ENCODE assay signal across 1 cellular context in the genomic region with DNA sequence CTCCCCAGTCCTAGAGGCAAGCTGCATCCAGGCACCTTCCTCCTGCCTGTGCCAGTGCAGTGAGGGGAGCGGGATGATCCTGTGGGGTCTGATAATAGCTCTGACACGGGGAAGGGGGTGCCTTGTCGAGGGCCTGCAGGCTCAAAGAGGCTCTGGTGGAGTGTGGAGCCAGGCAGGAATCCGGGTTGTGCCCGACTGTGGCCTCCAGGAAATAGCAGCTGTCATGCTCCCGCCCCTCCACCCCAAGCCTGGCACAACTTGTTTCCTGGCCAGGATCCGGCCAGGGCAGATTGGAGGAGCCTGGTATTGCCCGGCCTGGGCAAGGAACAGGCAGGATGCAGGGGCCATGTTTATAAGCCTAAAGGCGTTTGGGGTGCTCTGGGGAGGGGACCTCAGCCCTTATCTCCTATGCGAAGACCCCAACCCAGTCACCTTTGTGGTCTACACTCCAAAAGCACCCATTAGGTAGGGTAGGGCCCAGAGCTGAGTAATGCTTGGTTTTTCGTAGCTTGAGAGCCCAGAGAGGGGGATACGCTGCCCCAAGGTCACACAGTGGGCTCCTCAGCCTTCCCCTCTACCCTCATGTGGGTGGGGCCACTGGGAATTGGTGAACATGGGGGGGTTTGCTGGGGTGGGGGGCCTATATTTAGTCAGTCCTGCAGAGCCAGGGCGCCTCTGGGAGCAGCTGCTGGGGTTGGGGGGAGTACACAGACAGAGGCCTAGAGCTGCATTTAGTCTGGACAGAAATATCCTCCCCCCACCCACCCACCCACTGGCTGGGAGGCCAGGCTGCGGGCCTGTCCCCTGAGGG.
TF ChIP-seq lines count a peak whose summit lies in the region.

No MANE protein-coding gene starts in this region.

TF ChIP-seq in HepG2, 621 proteins besides CTCF, POLR2A, EP300 and RAD21 (continued from another document):
- no peak for TF ChIP-seq JUNB (CRISPR knock-in tag; IDR thresholded peaks at IDR 0.05; ENCODE audit: borderline replicate concordance)
- no peak for TF ChIP-seq ZNF18 (CRISPR knock-in tag; IDR thresholded peaks at IDR 0.05; ENCODE audit: insufficient replicate concordance)
- no peak for TF ChIP-seq PITX1 (CRISPR knock-in tag; IDR thresholded peaks at IDR 0.05)
- no peak for TF ChIP-seq MEF2D (CRISPR knock-in tag; IDR thresholded peaks at IDR 0.05)
- TF ChIP-seq ZIK1 (CRISPR knock-in tag; IDR thresholded peaks at IDR 0.05; ENCODE audit: borderline replicate concordance, low read depth) = no peak
- no peak for TF ChIP-seq HDAC2 (CRISPR knock-in tag; IDR thresholded peaks at IDR 0.05)
- no peak for TF ChIP-seq ZNF775 (CRISPR knock-in tag; IDR thresholded peaks at IDR 0.05; ENCODE audit: borderline replicate concordance)
- TF ChIP-seq ZFY (CRISPR knock-in tag; IDR thresholded peaks at IDR 0.05) = no peak
- TF ChIP-seq, protein P1, sequence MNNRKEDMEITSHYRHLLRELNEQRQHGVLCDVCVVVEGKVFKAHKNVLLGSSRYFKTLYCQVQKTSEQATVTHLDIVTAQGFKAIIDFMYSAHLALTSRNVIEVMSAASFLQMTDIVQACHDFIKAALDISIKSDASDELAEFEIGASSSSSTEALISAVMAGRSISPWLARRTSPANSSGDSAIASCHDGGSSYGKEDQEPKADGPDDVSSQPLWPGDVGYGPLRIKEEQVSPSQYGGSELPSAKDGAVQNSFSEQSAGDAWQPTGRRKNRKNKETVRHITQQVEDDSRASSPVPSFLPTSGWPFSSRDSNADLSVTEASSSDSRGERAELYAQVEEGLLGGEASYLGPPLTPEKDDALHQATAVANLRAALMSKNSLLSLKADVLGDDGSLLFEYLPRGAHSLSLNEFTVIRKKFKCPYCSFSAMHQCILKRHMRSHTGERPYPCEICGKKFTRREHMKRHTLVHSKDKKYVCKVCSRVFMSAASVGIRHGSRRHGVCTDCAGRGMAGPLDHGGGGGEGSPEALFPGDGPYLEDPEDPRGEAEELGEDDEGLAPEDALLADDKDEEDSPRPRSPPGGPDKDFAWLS (CRISPR knock-in tag; IDR thresholded peaks at IDR 0.05; ENCODE audit: borderline replicate concordance) = no peak
- no peak for TF ChIP-seq HINFP (CRISPR knock-in tag; IDR thresholded peaks at IDR 0.05; ENCODE audit: low read depth)
- no peak for TF ChIP-seq NFYC (CRISPR knock-in tag; IDR thresholded peaks at IDR 0.05)
- TF ChIP-seq HNRNPL (IDR thresholded peaks at IDR 0.05; ENCODE audit: low read depth, low read length) = 0 out of 2 replicates have a peak, but pooled peaks have one; percentile 48
- TF ChIP-seq ZNF768 (CRISPR knock-in tag; IDR thresholded peaks at IDR 0.05) = peak; percentile 69; the same call in 1 of the 2 replicates
- TF ChIP-seq CCDC6 (CRISPR knock-in tag; IDR thresholded peaks at IDR 0.05) = no peak
- peak; percentile 38 for TF ChIP-seq AGO2 (optimal IDR thresholded peaks at IDR 0.05; ENCODE audit: low read depth, low read length)
- TF ChIP-seq, protein P2, sequence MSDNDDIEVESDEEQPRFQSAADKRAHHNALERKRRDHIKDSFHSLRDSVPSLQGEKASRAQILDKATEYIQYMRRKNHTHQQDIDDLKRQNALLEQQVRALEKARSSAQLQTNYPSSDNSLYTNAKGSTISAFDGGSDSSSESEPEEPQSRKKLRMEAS (IDR thresholded peaks at IDR 0.05) = no peak
